In genomic region chr11:111913997-111914396, GRCh38 we compare ENCODE assay signal across 11 cellular contexts. TPM values are rescaled to one million over a fixed set of nuclear protein-coding genes. Genes with fewer than 3 reads are reported as not detected.
DNase-seq lines count a peak whose midpoint lies in the region; ATAC-seq, FAIRE-seq and TF ChIP-seq lines count a peak whose summit lies in the region.
"Had no signal": no experiment of that assay in that cellular context is flagged by ENCODE, and none has a peak within 500 bp of the region (broad histone marks: within the 10 kb centered on the region; RNA-seq: fewer than 3 reads in every experiment).

No MANE protein-coding gene starts in this region.

- 12 to 32% (median 29%) methylated on average over 4 of the region's 4 CpGs for WGBS in adrenal gland, 4 donors
- 39 to 53% methylated on average over 4 of the region's 4 CpGs for WGBS in pancreas, 2 donors

- intact Hi-C loops in adrenal gland (cut with DNase I) (no loop called here), Right ventricle myocardium inferior (cut with DNase I) (no loop called here), pancreas (cut with DNase I) (no loop called here)

- H3K4me3 ChIP-seq in adrenal gland (peak overlapping the region in 1 of 4 donors; percentile 53), pancreas (no peak overlapping the region)

- peak in 1 of 2 donors; percentile 23 for TF ChIP-seq POLR2A in adrenal gland (IDR thresholded peaks at IDR 0.05)

- ATAC-seq in Right ventricle myocardium inferior = peak; percentile 27
- peak in 2 of 4 donors; percentile 7 to 23 for ATAC-seq in pancreas
- ATAC-seq in GM21723 (IDR thresholded peaks at IDR 0.05; ENCODE audit: unreplicated experiment) = no peak
- no peak for ATAC-seq in HG02763 (IDR thresholded peaks at IDR 0.05; ENCODE audit: unreplicated experiment)

- H3K27me3 ChIP-seq in adrenal gland (no peaks in the 10 kb centered on the region), pancreas (no peaks in the 10 kb centered on the region)

- H3K36me3 ChIP-seq in adrenal gland (replicated peaks in 1 of 2) (no peaks in the 10 kb centered on the region), pancreas (no peaks in the 10 kb centered on the region)

- H3K9me3 ChIP-seq in adrenal gland (replicated peaks in 1 of 3) (no peaks in the 10 kb centered on the region), pancreas (no peaks in the 10 kb centered on the region)

- H3K4me1 ChIP-seq in adrenal gland (replicated peaks in 1 of 2) (peaks cover 17 to 30% of the 10 kb centered on the region in 2 donors), pancreas (peaks cover 24 to 26% (median 24%) of the 10 kb centered on the region in 3 donors)

- TF ChIP-seq CTCF in adrenal gland (IDR thresholded peaks at IDR 0.05) (no peak), pancreas (IDR thresholded peaks at IDR 0.05) (no peak)

- no peak for FAIRE-seq in pancreas (lab: Jason Lieb, UNC)

- DNase-seq in AG20443 (ENCODE audit: low spot score) (peak; percentile 79), adrenal gland (peak in 5 of 7 donors; percentile 59 to 80 (median 73)), Right ventricle myocardium inferior (ENCODE audit: missing footprints) (no peak), pancreas (peak in 2 of 6 donors; percentile 48 to 51), DMS79 (lab: John Stamatoyannopoulos, UW) (no peak)
- no peak for DNase-seq in effector CD4-positive, alpha-beta T cell
- DNase-seq: activated gamma-delta T cell; COR-L47; stimulated activated naive CD4-positive, alpha-beta T cell treated with Interleukin-2 at 50 U/mL for 16 hours had no signal

- H3K27ac ChIP-seq in adrenal gland (peak overlapping the region in 4 of 5 donors; percentile 1 to 87 (median 70)), pancreas (peak overlapping the region; percentile 49 to 71 (median 62))

RNA-seq across cellular contexts. Expression of gene HSPB2, which starts 1.5 kb away (rescaled TPM):
- total RNA-seq in adrenal gland (1 to 10 TPM in 4 of 8 donors, under 1 TPM in 2, not detected in 2; 0.60 to 2.3 (median 1.3) TPM), Right ventricle myocardium inferior (43.7 TPM), pancreas (under 1 TPM in 5 of 6 donors, not detected in 1; 0.32 to 0.86 (median 0.61) TPM)
- polyA plus RNA-seq in adrenal gland (1 to 10 TPM in 2 of 3 donors, under 1 TPM in 1; 0.51 to 6.1 (median 3.9) TPM), pancreas (1 to 10 TPM in 1 of 2 donors, under 1 TPM in 1; 0.85 to 1.5 TPM)

RNA-seq across cellular contexts. Expression of gene CRYAB, which starts 2.4 kb away (rescaled TPM):
- total RNA-seq in adrenal gland (10 to 100 TPM; 38.2 to 87.7 (median 56.3) TPM), Right ventricle myocardium inferior (7,453 TPM), pancreas (10 to 100 TPM in 4 of 6 donors, 1 to 10 TPM in 2; 7.2 to 66.6 (median 16.3) TPM)
- polyA plus RNA-seq in adrenal gland (100 to 1,000 TPM in 1 of 3 donors, 10 to 100 TPM in 2; 77.8 to 108 (median 99.0) TPM), pancreas (10 to 100 TPM; 36.1 to 81.8 TPM)

RNA-seq across cellular contexts. Expression of gene C11orf52, which starts 4.7 kb away (rescaled TPM):
- total RNA-seq in adrenal gland (1 to 10 TPM in 4 of 8 donors, under 1 TPM in 2, not detected in 2; 0.53 to 4.2 (median 2.4) TPM), Right ventricle myocardium inferior (1.9 TPM), pancreas (10 to 100 TPM in 4 of 6 donors, 1 to 10 TPM in 2; 9.3 to 18.5 (median 11.7) TPM)
- polyA plus RNA-seq in adrenal gland (1 to 10 TPM in 2 of 3 donors, under 1 TPM in 1; 0.68 to 1.9 (median 1.7) TPM), pancreas (10 to 100 TPM; 19.4 to 23.3 TPM)

RNA-seq across cellular contexts. Expression of gene DIXDC1, which starts 23.1 kb away (rescaled TPM):
- total RNA-seq in adrenal gland = 10 to 100 TPM; 14.8 to 56.0 (median 46.9) TPM
- polyA plus RNA-seq in adrenal gland = 10 to 100 TPM in 2 of 3 donors, 1 to 10 TPM in 1; 7.9 to 30.1 (median 11.5) TPM
- 20.7 TPM for total RNA-seq in Right ventricle myocardium inferior
- 10 to 100 TPM in 1 of 6 donors, 1 to 10 TPM in 5; 3.8 to 11.3 (median 5.9) TPM for total RNA-seq in pancreas
- polyA plus RNA-seq in pancreas = 1 to 10 TPM; 3.1 to 4.2 TPM

RNA-seq across cellular contexts. Expression of gene CFAP68, which starts 34.7 kb away (rescaled TPM):
- total RNA-seq in adrenal gland (10 to 100 TPM; 26.6 to 60.7 (median 38.9) TPM), Right ventricle myocardium inferior (27.2 TPM), pancreas (10 to 100 TPM; 14.3 to 24.9 (median 16.0) TPM)
- polyA plus RNA-seq in adrenal gland (10 to 100 TPM; 46.5 to 80.4 (median 59.6) TPM), pancreas (10 to 100 TPM; 25.0 to 26.9 TPM)

Comparison
In these comparisons a context has a peak if more than half of its experiments do, and no peak if none do; other contexts are left out.
1. DNase-seq: peak in AG20443 (single experiment) and adrenal gland (5 of 7); none in Right ventricle myocardium inferior (single experiment), DMS79 (single experiment) and effector CD4-positive, alpha-beta T cell (single experiment).
2. RNA of gene HSPB2, which starts 1.5 kb away (total RNA-seq): 43.7 TPM in Right ventricle myocardium inferior (single experiment); 0.60 to 2.3 TPM in adrenal gland and 0.32 to 0.86 TPM in pancreas; every median in the first group is over 10 times any median in the second.
3. RNA of gene CRYAB, which starts 2.4 kb away (total RNA-seq): 7,453 TPM in Right ventricle myocardium inferior (single experiment); 38.2 to 87.7 TPM in adrenal gland and 7.2 to 66.6 TPM in pancreas; every median in the first group is over 10 times any median in the second.